17 cellular contexts compared by ENCODE assay signal in the genomic region with DNA sequence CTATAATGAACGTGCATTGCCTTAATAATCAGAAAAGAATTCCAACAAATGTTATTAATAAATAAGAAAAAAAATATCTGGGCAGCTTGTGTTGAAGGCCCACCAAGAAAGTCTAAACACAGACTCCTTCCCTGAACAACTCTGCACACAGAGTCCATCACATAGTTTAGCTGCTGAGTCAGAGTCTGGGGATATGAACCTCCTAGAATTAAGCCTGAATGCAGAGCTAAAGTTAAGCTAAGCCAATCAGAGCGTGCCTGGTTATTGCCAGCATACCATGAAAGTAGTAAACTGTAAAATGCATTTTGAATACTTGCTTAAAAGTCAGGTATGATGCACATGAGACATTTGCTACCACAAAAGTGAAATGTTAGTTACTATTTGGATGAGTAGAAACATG. TPM values are rescaled to one million over a fixed set of nuclear protein-coding genes. Genes with fewer than 3 reads are reported as not detected.
A peak's percentile ranks its signal among the peaks of the same experiment; 100 is the strongest.
DNase-seq lines count a peak whose midpoint lies in the region; ATAC-seq and TF ChIP-seq lines count a peak whose summit lies in the region.
"Had no signal": no experiment of that assay in that cellular context is flagged by ENCODE, and none has a peak within 500 bp of the region (broad histone marks: within the 10 kb centered on the region; RNA-seq: fewer than 3 reads in every experiment).

No MANE protein-coding gene starts in this region.

- no peaks in the 10 kb centered on the region for H3K9me3 ChIP-seq in vagina
- H3K9me3 ChIP-seq: gastrocnemius medialis, ovary had no signal

- intact Hi-C loops in vagina (cut with DNase I) = no loop called here

- TF ChIP-seq CTCF in fibroblast of the aortic adventitia (IDR thresholded peaks at IDR 0.05; ENCODE audit: insufficient read depth, low read length) (no peak), vagina (IDR thresholded peaks at IDR 0.05) (no peak)

- no peak for ATAC-seq in GM21786 (IDR thresholded peaks at IDR 0.05; ENCODE audit: unreplicated experiment)
- ATAC-seq: activated CD4-positive, CD25-positive, alpha-beta regulatory T cell treated with anti-CD3 and anti-CD28 coated beads, Interleukin-2, amount 50 U/mL, for 24 hours; activated naive CD4-positive, alpha-beta T cell treated with anti-CD3 and anti-CD28 coated beads, Interleukin-2, amount 50 U/mL, for 72 hours; gastrocnemius medialis; HCT116 had no signal

- DNase-seq in H4 (ENCODE audit: low spot score) = peak; percentile 23
- peak; percentile 61 for DNase-seq in amniotic epithelial cell (ENCODE audit: low read depth)
- DNase-seq in fibroblast of the aortic adventitia (ENCODE audit: low read depth) = peak; percentile 64
- peak; percentile 28 for DNase-seq in stromal cell of bone marrow (ENCODE audit: low read depth)
- no peak for DNase-seq in NCI-H1436 (lab: John Stamatoyannopoulos, UW)
- no peak for DNase-seq in vagina (ENCODE audit: extremely low spot score in 2 of 2)
- DNase-seq in NCI-H128 (lab: John Stamatoyannopoulos, UW; ENCODE audit: unreplicated experiment) = no peak
- DNase-seq: activated CD8-positive, alpha-beta memory T cell treated with anti-CD3 and anti-CD28 coated beads, Interleukin-2, amount 50 U/mL, for 4 hours; Calu3; gastrocnemius medialis; NCI-H2227 treated with DMSO at 0.1 percent for 48 hours; ovary; T-helper 1 cell had no signal

- no peak overlapping the region for H3K27ac ChIP-seq in vagina
- H3K27ac ChIP-seq: gastrocnemius medialis, ovary had no signal

- TF ChIP-seq POLR2A in vagina (IDR thresholded peaks at IDR 0.05) = no peak

- no peaks in the 10 kb centered on the region for H3K36me3 ChIP-seq in vagina
- H3K36me3 ChIP-seq: gastrocnemius medialis, ovary had no signal

- H3K4me3 ChIP-seq in fibroblast of the aortic adventitia (ENCODE audit: low read depth, low read length) (no peak overlapping the region), vagina (no peak overlapping the region)
- H3K4me3 ChIP-seq: gastrocnemius medialis, ovary had no signal

- no peaks in the 10 kb centered on the region for H3K4me1 ChIP-seq in vagina
- H3K4me1 ChIP-seq: gastrocnemius medialis had no signal

- no peaks in the 10 kb centered on the region for H3K27me3 ChIP-seq in vagina
- H3K27me3 ChIP-seq: gastrocnemius medialis, ovary had no signal

RNA-seq across cellular contexts. Expression of gene TENM4, which starts 25.6 kb away (rescaled TPM):
- 0.31 and 0.82 TPM in 2 replicates for total RNA-seq in H4 (2014; rRNA removed; shearing (Covaris generic))
- total RNA-seq in fibroblast of the aortic adventitia (ENCODE audit: low replicate concordance) = 26.4 and 113 TPM in 2 replicates
- total RNA-seq in vagina = 12.5 TPM
- total RNA-seq: activated naive CD4-positive, alpha-beta T cell treated with anti-CD3 and anti-CD28 coated beads, Interleukin-2, amount 50 U/mL, for 72 hours; Calu3 had no signal

Comparison
In these comparisons a context has a peak if more than half of its experiments do, and no peak if none do; other contexts are left out.
1. DNase-seq: peak in H4 (single experiment), amniotic epithelial cell (single experiment), fibroblast of the aortic adventitia (single experiment) and stromal cell of bone marrow (single experiment); none in NCI-H1436 (single experiment), vagina (0 of 2) and NCI-H128 (single experiment).